ENCODE assay signal across 1 cellular context in genomic region chr5:43484049-43484849, GRCh38.
TF ChIP-seq lines count a peak whose summit lies in the region.

No MANE protein-coding gene starts in this region.

TF ChIP-seq in K562, 482 proteins besides CTCF, POLR2A, EP300 and RAD21 (continued from another document and continues in another):
- TF ChIP-seq, protein P1, sequence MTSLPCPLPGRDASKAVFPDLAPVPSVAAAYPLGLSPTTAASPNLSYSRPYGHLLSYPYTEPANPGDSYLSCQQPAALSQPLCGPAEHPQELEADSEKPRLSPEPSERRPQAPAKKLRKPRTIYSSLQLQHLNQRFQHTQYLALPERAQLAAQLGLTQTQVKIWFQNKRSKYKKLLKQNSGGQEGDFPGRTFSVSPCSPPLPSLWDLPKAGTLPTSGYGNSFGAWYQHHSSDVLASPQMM (CRISPR knock-in tag; IDR thresholded peaks at IDR 0.05): no peak
- TF ChIP-seq E2F1 (CRISPR knock-in tag; IDR thresholded peaks at IDR 0.05): peak; percentile 86
- TF ChIP-seq ZNF431 (CRISPR knock-in tag; IDR thresholded peaks at IDR 0.05): peak; percentile 67; the same call in 1 of the 2 replicates
- peak in 1 of 2 experiments; percentile 39; a peak in 2 of 3 replicates for TF ChIP-seq CBX3 (IDR thresholded peaks at IDR 0.05; ENCODE audit: borderline replicate concordance in 1 of 2, low read length in 2 of 2)
- TF ChIP-seq, protein P2, sequence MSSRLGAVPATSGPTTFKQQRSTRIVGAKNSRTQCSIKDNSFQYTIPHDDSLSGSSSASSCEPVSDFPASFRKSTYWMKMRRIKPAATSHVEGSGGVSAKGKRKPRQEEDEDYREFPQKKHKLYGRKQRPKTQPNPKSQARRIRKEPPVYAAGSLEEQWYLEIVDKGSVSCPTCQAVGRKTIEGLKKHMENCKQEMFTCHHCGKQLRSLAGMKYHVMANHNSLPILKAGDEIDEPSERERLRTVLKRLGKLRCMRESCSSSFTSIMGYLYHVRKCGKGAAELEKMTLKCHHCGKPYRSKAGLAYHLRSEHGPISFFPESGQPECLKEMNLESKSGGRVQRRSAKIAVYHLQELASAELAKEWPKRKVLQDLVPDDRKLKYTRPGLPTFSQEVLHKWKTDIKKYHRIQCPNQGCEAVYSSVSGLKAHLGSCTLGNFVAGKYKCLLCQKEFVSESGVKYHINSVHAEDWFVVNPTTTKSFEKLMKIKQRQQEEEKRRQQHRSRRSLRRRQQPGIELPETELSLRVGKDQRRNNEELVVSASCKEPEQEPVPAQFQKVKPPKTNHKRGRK (tag; IDR thresholded peaks at IDR 0.05): no peak
- TF ChIP-seq CBX8 (IDR thresholded peaks at IDR 0.05; ENCODE audit: borderline replicate concordance, extremely low read depth, low read depth, low read length, poor library complexity, severe bottlenecking): no peak
- peak; percentile 48; the same call in 1 of the 2 replicates for TF ChIP-seq NFATC3 (IDR thresholded peaks at IDR 0.05)
- TF ChIP-seq PHF21A (IDR thresholded peaks at IDR 0.05; ENCODE audit: borderline replicate concordance, low read depth): peak; percentile 54; the same call in 1 of the 2 replicates
- TF ChIP-seq ZNF655 (CRISPR knock-in tag; IDR thresholded peaks at IDR 0.05): no peak
- no peak for TF ChIP-seq ZKSCAN3 (CRISPR knock-in tag; IDR thresholded peaks at IDR 0.05)
- peak; percentile 81 for TF ChIP-seq ETV5 (CRISPR knock-in tag; IDR thresholded peaks at IDR 0.05; ENCODE audit: low read depth)
- TF ChIP-seq GTF2A2 (tag; IDR thresholded peaks at IDR 0.05): peak; percentile 74; the same call in 1 of the 2 replicates
- peak; percentile 86 for TF ChIP-seq GABPA (tag; conservative IDR thresholded peaks at IDR 0.05; ENCODE audit: low read depth)
- no peak for TF ChIP-seq ZNF507 (tag; conservative IDR thresholded peaks at IDR 0.05)
- TF ChIP-seq U2AF1 (optimal IDR thresholded peaks at IDR 0.05; ENCODE audit: low read depth, low read length): no peak
- TF ChIP-seq, protein P3, sequence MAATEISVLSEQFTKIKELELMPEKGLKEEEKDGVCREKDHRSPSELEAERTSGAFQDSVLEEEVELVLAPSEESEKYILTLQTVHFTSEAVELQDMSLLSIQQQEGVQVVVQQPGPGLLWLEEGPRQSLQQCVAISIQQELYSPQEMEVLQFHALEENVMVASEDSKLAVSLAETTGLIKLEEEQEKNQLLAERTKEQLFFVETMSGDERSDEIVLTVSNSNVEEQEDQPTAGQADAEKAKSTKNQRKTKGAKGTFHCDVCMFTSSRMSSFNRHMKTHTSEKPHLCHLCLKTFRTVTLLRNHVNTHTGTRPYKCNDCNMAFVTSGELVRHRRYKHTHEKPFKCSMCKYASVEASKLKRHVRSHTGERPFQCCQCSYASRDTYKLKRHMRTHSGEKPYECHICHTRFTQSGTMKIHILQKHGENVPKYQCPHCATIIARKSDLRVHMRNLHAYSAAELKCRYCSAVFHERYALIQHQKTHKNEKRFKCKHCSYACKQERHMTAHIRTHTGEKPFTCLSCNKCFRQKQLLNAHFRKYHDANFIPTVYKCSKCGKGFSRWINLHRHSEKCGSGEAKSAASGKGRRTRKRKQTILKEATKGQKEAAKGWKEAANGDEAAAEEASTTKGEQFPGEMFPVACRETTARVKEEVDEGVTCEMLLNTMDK (IDR thresholded peaks at IDR 0.05; ENCODE audit: borderline replicate concordance, insufficient read depth, low read depth, low read length, poor library complexity, severe bottlenecking): peak; percentile 70
- TF ChIP-seq ZNF165 (CRISPR knock-in tag; IDR thresholded peaks at IDR 0.05; ENCODE audit: borderline replicate concordance): no peak
- no peak for TF ChIP-seq ZNF444 (CRISPR knock-in tag; IDR thresholded peaks at IDR 0.05)
- TF ChIP-seq KHSRP (IDR thresholded peaks at IDR 0.05): no peak
- TF ChIP-seq HNRNPH1 (optimal IDR thresholded peaks at IDR 0.05; ENCODE audit: low read depth, low read length): no peak
- TF ChIP-seq UBTF (IDR thresholded peaks at IDR 0.05; ENCODE audit: borderline replicate concordance in 1 of 2, low read depth in 2 of 2, low read length in 2 of 2): peak in 1 of 2 experiments; percentile 63; a peak in 2 of 4 replicates
- peak; percentile 52; the same call in 1 of the 2 replicates for TF ChIP-seq CTBP1 (IDR thresholded peaks at IDR 0.05; ENCODE audit: borderline replicate concordance)
- no peak; the same call in 1 of the 2 replicates for TF ChIP-seq ZNF197 (CRISPR knock-in tag; IDR thresholded peaks at IDR 0.05; ENCODE audit: low read depth)
- TF ChIP-seq ZBTB2 (IDR thresholded peaks at IDR 0.05): no peak
- TF ChIP-seq CCNT2 (IDR thresholded peaks at IDR 0.05; ENCODE audit: borderline replicate concordance, extremely low read depth, insufficient read length, low read depth, low read length): no peak
- no peak for TF ChIP-seq MXI1 (IDR thresholded peaks at IDR 0.05; ENCODE audit: low read depth, low read length)
- TF ChIP-seq POLR2AphosphoS2 (IDR thresholded peaks at IDR 0.05; ENCODE audit: low read length): 0 out of 2 replicates have a peak, but pooled peaks have one; percentile 1
- TF ChIP-seq ZBTB9 (CRISPR knock-in tag; IDR thresholded peaks at IDR 0.05): peak; percentile 13; the same call in 1 of the 2 replicates
- no peak; the same call in 1 of the 2 replicates for TF ChIP-seq NFRKB (IDR thresholded peaks at IDR 0.05; ENCODE audit: low read depth)
- no peak for TF ChIP-seq ZNF12 (CRISPR knock-in tag; IDR thresholded peaks at IDR 0.05)
- TF ChIP-seq ELK1 (CRISPR knock-in tag; IDR thresholded peaks at IDR 0.05): no peak
- TF ChIP-seq FOSL1 (tag; conservative IDR thresholded peaks at IDR 0.05): peak; percentile 20; the same call in 1 of the 2 replicates
- TF ChIP-seq EP400 (IDR thresholded peaks at IDR 0.05): peak; percentile 89
- TF ChIP-seq RBM34 (IDR thresholded peaks at IDR 0.05; ENCODE audit: borderline replicate concordance, insufficient read depth, low read length): no peak
- peak; percentile 27; the same call in 1 of the 2 replicates for TF ChIP-seq ZNF395 (CRISPR knock-in tag; IDR thresholded peaks at IDR 0.05)
- no peak for TF ChIP-seq CREBBP (IDR thresholded peaks at IDR 0.05; ENCODE audit: low read depth, low read length)
- TF ChIP-seq ZNF24 (IDR thresholded peaks at IDR 0.05): no peak
- no peak for TF ChIP-seq PRMT5 (CRISPR knock-in tag; IDR thresholded peaks at IDR 0.05)
- TF ChIP-seq, protein P4, sequence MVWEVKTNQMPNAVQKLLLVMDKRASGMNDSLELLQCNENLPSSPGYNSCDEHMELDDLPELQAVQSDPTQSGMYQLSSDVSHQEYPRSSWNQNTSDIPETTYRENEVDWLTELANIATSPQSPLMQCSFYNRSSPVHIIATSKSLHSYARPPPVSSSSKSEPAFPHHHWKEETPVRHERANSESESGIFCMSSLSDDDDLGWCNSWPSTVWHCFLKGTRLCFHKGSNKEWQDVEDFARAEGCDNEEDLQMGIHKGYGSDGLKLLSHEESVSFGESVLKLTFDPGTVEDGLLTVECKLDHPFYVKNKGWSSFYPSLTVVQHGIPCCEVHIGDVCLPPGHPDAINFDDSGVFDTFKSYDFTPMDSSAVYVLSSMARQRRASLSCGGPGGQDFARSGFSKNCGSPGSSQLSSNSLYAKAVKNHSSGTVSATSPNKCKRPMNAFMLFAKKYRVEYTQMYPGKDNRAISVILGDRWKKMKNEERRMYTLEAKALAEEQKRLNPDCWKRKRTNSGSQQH (CRISPR knock-in tag; IDR thresholded peaks at IDR 0.05): no peak
- TF ChIP-seq ZNF212 (CRISPR knock-in tag; IDR thresholded peaks at IDR 0.05): no peak
- no peak for TF ChIP-seq TAF1 (IDR thresholded peaks at IDR 0.05; ENCODE audit: control insufficient read depth, extremely low read depth, insufficient read depth, low read length, severe bottlenecking)
- TF ChIP-seq POU5F1 (IDR thresholded peaks at IDR 0.05; ENCODE audit: borderline replicate concordance, low read depth, low read length, partially characterized antibody): no peak
- no peak for TF ChIP-seq FOS (IDR thresholded peaks at IDR 0.05; ENCODE audit: extremely low read depth, insufficient read length)
- TF ChIP-seq ZNF280A (IDR thresholded peaks at IDR 0.05; ENCODE audit: low read depth, partially characterized antibody): no peak
- peak; percentile 54; the same call in 1 of the 2 replicates for TF ChIP-seq ATF7 (IDR thresholded peaks at IDR 0.05)
- TF ChIP-seq EWSR1 (IDR thresholded peaks at IDR 0.05; ENCODE audit: borderline replicate concordance, low read depth, partially characterized antibody): no peak
- TF ChIP-seq NFIC (IDR thresholded peaks at IDR 0.05): 0 out of 2 replicates have a peak, but pooled peaks have one; percentile 4
